ENCODE assay signal across 3 cellular contexts in genomic region chr1:1773874-1774273, GRCh38.
TF ChIP-seq lines count a peak whose summit lies in the region.

No MANE protein-coding gene starts in this region.

TF ChIP-seq in A549, 52 proteins besides CTCF, POLR2A, EP300 and RAD21:
- TF ChIP-seq BHLHE40 (IDR thresholded peaks at IDR 0.05; ENCODE audit: low read depth, low read length) (no peak), ZSCAN20 (CRISPR knock-in tag; IDR thresholded peaks at IDR 0.05) (no peak), MAFK (IDR thresholded peaks at IDR 0.05; ENCODE audit: partially characterized antibody) (peak; percentile 64), SMC3 (IDR thresholded peaks at IDR 0.05) (no peak)

TF ChIP-seq in IMR-90, 13 proteins besides CTCF, POLR2A, EP300 and RAD21:
- TF ChIP-seq, protein P1, sequence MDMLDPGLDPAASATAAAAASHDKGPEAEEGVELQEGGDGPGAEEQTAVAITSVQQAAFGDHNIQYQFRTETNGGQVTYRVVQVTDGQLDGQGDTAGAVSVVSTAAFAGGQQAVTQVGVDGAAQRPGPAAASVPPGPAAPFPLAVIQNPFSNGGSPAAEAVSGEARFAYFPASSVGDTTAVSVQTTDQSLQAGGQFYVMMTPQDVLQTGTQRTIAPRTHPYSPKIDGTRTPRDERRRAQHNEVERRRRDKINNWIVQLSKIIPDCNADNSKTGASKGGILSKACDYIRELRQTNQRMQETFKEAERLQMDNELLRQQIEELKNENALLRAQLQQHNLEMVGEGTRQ (IDR thresholded peaks at IDR 0.05; ENCODE audit: low read depth, low read length): no peak
- peak; percentile 77 for TF ChIP-seq MAFK (IDR thresholded peaks at IDR 0.05; ENCODE audit: low read depth, low read length)

TF ChIP-seq in K562, 482 proteins besides CTCF, POLR2A, EP300 and RAD21:
- peak; percentile 66 for TF ChIP-seq MAFF (IDR thresholded peaks at IDR 0.05; ENCODE audit: low read length)
- TF ChIP-seq MYNN (IDR thresholded peaks at IDR 0.05): no peak
- TF ChIP-seq MYNN (CRISPR knock-in tag; IDR thresholded peaks at IDR 0.05): no peak
- TF ChIP-seq ZNF316 (IDR thresholded peaks at IDR 0.05): peak; percentile 91
- TF ChIP-seq MAFG (tag; conservative IDR thresholded peaks at IDR 0.05): peak; percentile 75
- peak; percentile 82 for TF ChIP-seq C11orf30 (IDR thresholded peaks at IDR 0.05; ENCODE audit: low read depth)
- TF ChIP-seq MAFK (IDR thresholded peaks at IDR 0.05; ENCODE audit: low read length): peak; percentile 69; the same call in 1 of the 2 replicates
- no peak for TF ChIP-seq CXXC5 (CRISPR knock-in tag; IDR thresholded peaks at IDR 0.05)
